Comparison of ENCODE assay signal across 1 cellular context in the genomic region with DNA sequence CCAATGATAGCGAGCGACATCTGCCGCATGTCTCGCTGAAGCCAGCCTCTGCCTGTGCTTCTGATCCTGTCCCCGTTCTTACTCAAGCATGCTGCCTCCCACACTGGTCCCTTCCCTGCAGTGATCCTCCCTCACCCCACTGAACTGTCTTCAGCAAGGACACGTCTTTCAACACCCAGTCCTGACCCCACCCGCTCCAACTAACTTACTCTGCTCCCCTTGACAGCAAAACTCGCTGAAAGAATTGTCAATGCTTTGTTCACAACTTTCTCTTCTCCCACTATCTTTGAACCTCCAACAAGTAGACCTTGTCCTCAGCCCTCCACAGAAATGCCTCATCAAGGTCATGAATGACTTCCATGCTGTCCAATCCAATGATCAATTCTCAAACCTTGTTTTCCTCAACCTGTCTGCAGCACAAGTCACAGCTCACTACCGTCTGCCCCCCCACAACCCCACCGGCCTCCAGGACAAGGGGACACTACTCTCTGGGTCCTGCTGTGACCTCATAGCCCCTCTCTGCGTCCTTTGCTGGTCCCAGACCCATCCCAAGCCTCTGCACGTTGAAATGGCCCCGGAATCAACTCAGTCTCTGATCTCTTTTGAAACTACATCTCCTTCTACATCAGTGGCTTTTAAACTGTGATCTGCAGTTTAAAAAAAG.
A peak's percentile ranks its signal among the peaks of the same experiment; 100 is the strongest.
TF ChIP-seq lines count a peak whose summit lies in the region.

No MANE protein-coding gene starts in this region.

TF ChIP-seq in K562, 482 proteins besides CTCF, POLR2A, EP300 and RAD21 (continued from another document):
- TF ChIP-seq, protein P1, sequence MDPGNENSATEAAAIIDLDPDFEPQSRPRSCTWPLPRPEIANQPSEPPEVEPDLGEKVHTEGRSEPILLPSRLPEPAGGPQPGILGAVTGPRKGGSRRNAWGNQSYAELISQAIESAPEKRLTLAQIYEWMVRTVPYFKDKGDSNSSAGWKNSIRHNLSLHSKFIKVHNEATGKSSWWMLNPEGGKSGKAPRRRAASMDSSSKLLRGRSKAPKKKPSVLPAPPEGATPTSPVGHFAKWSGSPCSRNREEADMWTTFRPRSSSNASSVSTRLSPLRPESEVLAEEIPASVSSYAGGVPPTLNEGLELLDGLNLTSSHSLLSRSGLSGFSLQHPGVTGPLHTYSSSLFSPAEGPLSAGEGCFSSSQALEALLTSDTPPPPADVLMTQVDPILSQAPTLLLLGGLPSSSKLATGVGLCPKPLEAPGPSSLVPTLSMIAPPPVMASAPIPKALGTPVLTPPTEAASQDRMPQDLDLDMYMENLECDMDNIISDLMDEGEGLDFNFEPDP (CRISPR knock-in tag; IDR thresholded peaks at IDR 0.05): no peak
- TF ChIP-seq ZNF324 (CRISPR knock-in tag; IDR thresholded peaks at IDR 0.05): no peak
- no peak for TF ChIP-seq SOX6 (IDR thresholded peaks at IDR 0.05)
- peak in 1 of 2 experiments; percentile 14 for TF ChIP-seq E2F6 (IDR thresholded peaks at IDR 0.05; ENCODE audit: borderline replicate concordance in 1 of 2, extremely low read depth in 1 of 2, insufficient read depth in 1 of 2, insufficient read length in 1 of 2, low read depth in 1 of 2, low read length in 1 of 2, poor library complexity in 1 of 2, severe bottlenecking in 1 of 2)
- TF ChIP-seq BHLHE40 (IDR thresholded peaks at IDR 0.05; ENCODE audit: low read length): no peak
- no peak for TF ChIP-seq MTA1 (IDR thresholded peaks at IDR 0.05; ENCODE audit: borderline replicate concordance)
- TF ChIP-seq ZNF316 (IDR thresholded peaks at IDR 0.05): peak; percentile 6; the same call in 1 of the 2 replicates
- TF ChIP-seq, protein P2, sequence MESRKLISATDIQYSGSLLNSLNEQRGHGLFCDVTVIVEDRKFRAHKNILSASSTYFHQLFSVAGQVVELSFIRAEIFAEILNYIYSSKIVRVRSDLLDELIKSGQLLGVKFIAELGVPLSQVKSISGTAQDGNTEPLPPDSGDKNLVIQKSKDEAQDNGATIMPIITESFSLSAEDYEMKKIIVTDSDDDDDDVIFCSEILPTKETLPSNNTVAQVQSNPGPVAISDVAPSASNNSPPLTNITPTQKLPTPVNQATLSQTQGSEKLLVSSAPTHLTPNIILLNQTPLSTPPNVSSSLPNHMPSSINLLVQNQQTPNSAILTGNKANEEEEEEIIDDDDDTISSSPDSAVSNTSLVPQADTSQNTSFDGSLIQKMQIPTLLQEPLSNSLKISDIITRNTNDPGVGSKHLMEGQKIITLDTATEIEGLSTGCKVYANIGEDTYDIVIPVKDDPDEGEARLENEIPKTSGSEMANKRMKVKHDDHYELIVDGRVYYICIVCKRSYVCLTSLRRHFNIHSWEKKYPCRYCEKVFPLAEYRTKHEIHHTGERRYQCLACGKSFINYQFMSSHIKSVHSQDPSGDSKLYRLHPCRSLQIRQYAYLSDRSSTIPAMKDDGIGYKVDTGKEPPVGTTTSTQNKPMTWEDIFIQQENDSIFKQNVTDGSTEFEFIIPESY (CRISPR knock-in tag; IDR thresholded peaks at IDR 0.05): no peak
- no peak for TF ChIP-seq FOSL1 (tag; conservative IDR thresholded peaks at IDR 0.05)
- TF ChIP-seq FOXJ3 (CRISPR knock-in tag; IDR thresholded peaks at IDR 0.05): no peak
- no peak for TF ChIP-seq THAP12 (CRISPR knock-in tag; IDR thresholded peaks at IDR 0.05)
- TF ChIP-seq GTF2E2 (tag; IDR thresholded peaks at IDR 0.05): no peak
- no peak for TF ChIP-seq ZNF146 (CRISPR knock-in tag; IDR thresholded peaks at IDR 0.05; ENCODE audit: unreplicated experiment)
- TF ChIP-seq XRCC4 (IDR thresholded peaks at IDR 0.05; ENCODE audit: extremely low read depth, insufficient read depth, insufficient read length): no peak
- TF ChIP-seq RB1 (IDR thresholded peaks at IDR 0.05; ENCODE audit: low read depth): no peak; the same call in 1 of the 2 replicates
- TF ChIP-seq, protein P3, sequence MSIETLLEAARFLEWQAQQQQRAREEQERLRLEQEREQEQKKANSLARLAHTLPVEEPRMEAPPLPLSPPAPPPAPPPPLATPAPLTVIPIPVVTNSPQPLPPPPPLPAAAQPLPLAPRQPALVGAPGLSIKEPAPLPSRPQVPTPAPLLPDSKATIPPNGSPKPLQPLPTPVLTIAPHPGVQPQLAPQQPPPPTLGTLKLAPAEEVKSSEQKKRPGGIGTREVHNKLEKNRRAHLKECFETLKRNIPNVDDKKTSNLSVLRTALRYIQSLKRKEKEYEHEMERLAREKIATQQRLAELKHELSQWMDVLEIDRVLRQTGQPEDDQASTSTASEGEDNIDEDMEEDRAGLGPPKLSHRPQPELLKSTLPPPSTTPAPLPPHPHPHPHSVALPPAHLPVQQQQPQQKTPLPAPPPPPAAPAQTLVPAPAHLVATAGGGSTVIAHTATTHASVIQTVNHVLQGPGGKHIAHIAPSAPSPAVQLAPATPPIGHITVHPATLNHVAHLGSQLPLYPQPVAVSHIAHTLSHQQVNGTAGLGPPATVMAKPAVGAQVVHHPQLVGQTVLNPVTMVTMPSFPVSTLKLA (conservative IDR thresholded peaks at IDR 0.05): peak; percentile 44 to 78; a peak in 3 of 4 replicates
- no peak for TF ChIP-seq HEY1 (CRISPR knock-in tag; IDR thresholded peaks at IDR 0.05; ENCODE audit: borderline replicate concordance)
- TF ChIP-seq, protein P4, sequence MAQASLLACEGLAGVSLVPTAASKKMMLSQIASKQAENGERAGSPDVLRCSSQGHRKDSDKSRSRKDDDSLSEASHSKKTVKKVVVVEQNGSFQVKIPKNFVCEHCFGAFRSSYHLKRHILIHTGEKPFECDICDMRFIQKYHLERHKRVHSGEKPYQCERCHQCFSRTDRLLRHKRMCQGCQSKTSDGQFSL (CRISPR knock-in tag; IDR thresholded peaks at IDR 0.05): peak; percentile 61
- TF ChIP-seq, protein P4 (tag; IDR thresholded peaks at IDR 0.05): no peak
- TF ChIP-seq, protein P5, sequence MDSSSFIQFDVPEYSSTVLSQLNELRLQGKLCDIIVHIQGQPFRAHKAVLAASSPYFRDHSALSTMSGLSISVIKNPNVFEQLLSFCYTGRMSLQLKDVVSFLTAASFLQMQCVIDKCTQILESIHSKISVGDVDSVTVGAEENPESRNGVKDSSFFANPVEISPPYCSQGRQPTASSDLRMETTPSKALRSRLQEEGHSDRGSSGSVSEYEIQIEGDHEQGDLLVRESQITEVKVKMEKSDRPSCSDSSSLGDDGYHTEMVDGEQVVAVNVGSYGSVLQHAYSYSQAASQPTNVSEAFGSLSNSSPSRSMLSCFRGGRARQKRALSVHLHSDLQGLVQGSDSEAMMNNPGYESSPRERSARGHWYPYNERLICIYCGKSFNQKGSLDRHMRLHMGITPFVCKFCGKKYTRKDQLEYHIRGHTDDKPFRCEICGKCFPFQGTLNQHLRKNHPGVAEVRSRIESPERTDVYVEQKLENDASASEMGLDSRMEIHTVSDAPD (CRISPR knock-in tag; IDR thresholded peaks at IDR 0.05): no peak
- TF ChIP-seq, protein P6, sequence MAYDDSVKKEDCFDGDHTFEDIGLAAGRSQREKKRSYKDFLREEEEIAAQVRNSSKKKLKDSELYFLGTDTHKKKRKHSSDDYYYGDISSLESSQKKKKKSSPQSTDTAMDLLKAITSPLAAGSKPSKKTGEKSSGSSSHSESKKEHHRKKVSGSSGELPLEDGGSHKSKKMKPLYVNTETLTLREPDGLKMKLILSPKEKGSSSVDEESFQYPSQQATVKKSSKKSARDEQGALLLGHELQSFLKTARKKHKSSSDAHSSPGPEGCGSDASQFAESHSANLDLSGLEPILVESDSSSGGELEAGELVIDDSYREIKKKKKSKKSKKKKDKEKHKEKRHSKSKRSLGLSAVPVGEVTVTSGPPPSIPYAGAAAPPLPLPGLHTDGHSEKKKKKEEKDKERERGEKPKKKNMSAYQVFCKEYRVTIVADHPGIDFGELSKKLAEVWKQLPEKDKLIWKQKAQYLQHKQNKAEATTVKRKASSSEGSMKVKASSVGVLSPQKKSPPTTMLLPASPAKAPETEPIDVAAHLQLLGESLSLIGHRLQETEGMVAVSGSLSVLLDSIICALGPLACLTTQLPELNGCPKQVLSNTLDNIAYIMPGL (CRISPR knock-in tag; IDR thresholded peaks at IDR 0.05): no peak
- TF ChIP-seq SRF (CRISPR knock-in tag; IDR thresholded peaks at IDR 0.05): no peak
- TF ChIP-seq ZBTB5 (IDR thresholded peaks at IDR 0.05): no peak
- TF ChIP-seq LEF1 (IDR thresholded peaks at IDR 0.05): peak; percentile 50; the same call in 1 of the 2 replicates
- peak in 1 of 2 experiments; percentile 89; a peak in 2 of 4 replicates for TF ChIP-seq HDAC1 (IDR thresholded peaks at IDR 0.05)
- TF ChIP-seq WHSC1 (IDR thresholded peaks at IDR 0.05; ENCODE audit: low read length): no peak
- TF ChIP-seq, protein P7, sequence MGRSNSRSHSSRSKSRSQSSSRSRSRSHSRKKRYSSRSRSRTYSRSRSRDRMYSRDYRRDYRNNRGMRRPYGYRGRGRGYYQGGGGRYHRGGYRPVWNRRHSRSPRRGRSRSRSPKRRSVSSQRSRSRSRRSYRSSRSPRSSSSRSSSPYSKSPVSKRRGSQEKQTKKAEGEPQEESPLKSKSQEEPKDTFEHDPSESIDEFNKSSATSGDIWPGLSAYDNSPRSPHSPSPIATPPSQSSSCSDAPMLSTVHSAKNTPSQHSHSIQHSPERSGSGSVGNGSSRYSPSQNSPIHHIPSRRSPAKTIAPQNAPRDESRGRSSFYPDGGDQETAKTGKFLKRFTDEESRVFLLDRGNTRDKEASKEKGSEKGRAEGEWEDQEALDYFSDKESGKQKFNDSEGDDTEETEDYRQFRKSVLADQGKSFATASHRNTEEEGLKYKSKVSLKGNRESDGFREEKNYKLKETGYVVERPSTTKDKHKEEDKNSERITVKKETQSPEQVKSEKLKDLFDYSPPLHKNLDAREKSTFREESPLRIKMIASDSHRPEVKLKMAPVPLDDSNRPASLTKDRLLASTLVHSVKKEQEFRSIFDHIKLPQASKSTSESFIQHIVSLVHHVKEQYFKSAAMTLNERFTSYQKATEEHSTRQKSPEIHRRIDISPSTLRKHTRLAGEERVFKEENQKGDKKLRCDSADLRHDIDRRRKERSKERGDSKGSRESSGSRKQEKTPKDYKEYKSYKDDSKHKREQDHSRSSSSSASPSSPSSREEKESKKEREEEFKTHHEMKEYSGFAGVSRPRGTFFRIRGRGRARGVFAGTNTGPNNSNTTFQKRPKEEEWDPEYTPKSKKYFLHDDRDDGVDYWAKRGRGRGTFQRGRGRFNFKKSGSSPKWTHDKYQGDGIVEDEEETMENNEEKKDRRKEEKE (IDR thresholded peaks at IDR 0.05; ENCODE audit: borderline replicate concordance in 1 of 2, control insufficient read depth in 1 of 2, low read depth in 2 of 2, low read length in 1 of 2): no peak
- TF ChIP-seq U2AF2 (optimal IDR thresholded peaks at IDR 0.05; ENCODE audit: low read depth, low read length): no peak
- TF ChIP-seq NFXL1 (CRISPR knock-in tag; IDR thresholded peaks at IDR 0.05): no peak
- TF ChIP-seq, protein P8, sequence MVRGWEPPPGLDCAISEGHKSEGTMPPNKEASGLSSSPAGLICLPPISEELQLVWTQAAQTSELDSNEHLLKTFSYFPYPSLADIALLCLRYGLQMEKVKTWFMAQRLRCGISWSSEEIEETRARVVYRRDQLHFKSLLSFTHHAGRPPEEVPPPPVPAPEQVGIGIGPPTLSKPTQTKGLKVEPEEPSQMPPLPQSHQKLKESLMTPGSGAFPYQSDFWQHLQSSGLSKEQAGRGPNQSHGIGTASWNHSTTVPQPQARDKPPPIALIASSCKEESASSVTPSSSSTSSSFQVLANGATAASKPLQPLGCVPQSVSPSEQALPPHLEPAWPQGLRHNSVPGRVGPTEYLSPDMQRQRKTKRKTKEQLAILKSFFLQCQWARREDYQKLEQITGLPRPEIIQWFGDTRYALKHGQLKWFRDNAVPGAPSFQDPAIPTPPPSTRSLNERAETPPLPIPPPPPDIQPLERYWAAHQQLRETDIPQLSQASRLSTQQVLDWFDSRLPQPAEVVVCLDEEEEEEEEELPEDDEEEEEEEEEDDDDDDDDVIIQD (CRISPR knock-in tag; IDR thresholded peaks at IDR 0.05): no peak
- TF ChIP-seq CEBPB (tag; IDR thresholded peaks at IDR 0.05): peak; percentile 77
- TF ChIP-seq NFE2 (IDR thresholded peaks at IDR 0.05; ENCODE audit: low read depth): no peak
- peak; percentile 38; the same call in 1 of the 2 replicates for TF ChIP-seq NR2C1 (IDR thresholded peaks at IDR 0.05)
- no peak for TF ChIP-seq NR2C1 (tag; IDR thresholded peaks at IDR 0.05)
- TF ChIP-seq CTBP1 (IDR thresholded peaks at IDR 0.05; ENCODE audit: borderline replicate concordance): peak; percentile 59; the same call in 1 of the 2 replicates
- TF ChIP-seq ETV5 (CRISPR knock-in tag; IDR thresholded peaks at IDR 0.05; ENCODE audit: low read depth): no peak
TF ChIP-seq in K562: peak in this region for 59.
